22 cellular contexts compared by ENCODE assay signal in the genomic region with DNA sequence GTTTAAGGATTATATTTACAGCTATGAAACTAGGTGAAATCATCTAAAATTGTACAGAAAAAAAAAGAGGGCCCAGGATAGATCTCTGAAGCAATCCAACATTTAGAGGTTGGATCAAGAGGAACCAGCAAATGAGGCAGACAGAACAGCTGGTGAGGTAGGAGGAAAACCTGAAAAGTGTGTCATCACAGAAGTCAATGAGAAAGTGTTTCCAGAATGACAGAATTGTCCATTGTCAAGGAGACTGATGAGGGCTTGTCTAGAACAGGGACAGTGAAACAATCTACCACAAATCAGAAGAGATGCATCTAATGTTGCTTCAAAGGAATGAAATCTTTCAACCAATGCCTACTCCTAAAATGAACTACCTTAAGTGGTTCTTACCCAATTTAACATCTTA. TPM values are rescaled to one million over a fixed set of nuclear protein-coding genes. Genes with fewer than 3 reads are reported as not detected.
DNase-seq lines count a peak whose midpoint lies in the region; ATAC-seq, FAIRE-seq and TF ChIP-seq lines count a peak whose summit lies in the region.
"Had no signal": no experiment of that assay in that cellular context is flagged by ENCODE, and none has a peak within 500 bp of the region (broad histone marks: within the 10 kb centered on the region; RNA-seq: fewer than 3 reads in every experiment).

No MANE protein-coding gene starts in this region.

- H3K27ac ChIP-seq in trophoblast cell (ENCODE audit: low read depth, low read length) = no peak overlapping the region
- H3K27ac ChIP-seq in CD4-positive, alpha-beta memory T cell (ENCODE audit: low read depth, low read length) = no peak overlapping the region
- H3K27ac ChIP-seq: 22Rv1; A549; BLaER1 treated with 17β-estradiol and CSF1 and Interleukin-3, amounts not matched to agents 10 nM and 100 nM; C4-2B had no signal

- H2AK5ac ChIP-seq in trophoblast cell (ENCODE audit: low read length) = no peak overlapping the region

- no peak overlapping the region for H2AFZ ChIP-seq in trophoblast cell (ENCODE audit: insufficient read depth, low read length, poor library complexity)

- no peaks in the 10 kb centered on the region for H3K9me3 ChIP-seq in trophoblast cell (ENCODE audit: insufficient read depth, low read depth, low read length)
- H3K9me3 ChIP-seq in CD4-positive, alpha-beta memory T cell (ENCODE audit: control insufficient read depth in 1 of 2, low read length in 2 of 2) = no peaks in the 10 kb centered on the region
- H3K9me3 ChIP-seq: A549; BLaER1 treated with 17β-estradiol and CSF1 and Interleukin-3, amounts not matched to agents 10 nM and 100 nM; Caco-2 had no signal

- H2BK5ac ChIP-seq in trophoblast cell (ENCODE audit: low read depth, low read length, poor library complexity) = no peak overlapping the region

- CTCF ChIA-PET in CD4-positive, alpha-beta memory T cell (lab: Charles Lee; ENCODE audit: partially characterized antibody) = no interaction called here

- no peak overlapping the region for H2BK12ac ChIP-seq in trophoblast cell (ENCODE audit: low read length)

- no peaks in the 10 kb centered on the region for H3K79me1 ChIP-seq in trophoblast cell (ENCODE audit: low read length)

- H3K23ac ChIP-seq in trophoblast cell (ENCODE audit: low read length) = no peak overlapping the region

- peak; percentile 28 for FAIRE-seq in GM12891 (lab: Jason Lieb, UNC)
- FAIRE-seq: A549, D721Med, G401.6, GM12892, GM18507 had no signal

- no peaks in the 10 kb centered on the region for H3K36me3 ChIP-seq in trophoblast cell (ENCODE audit: control insufficient read depth in 1 of 2, insufficient read depth in 2 of 2, low read length in 2 of 2)
- H3K36me3 ChIP-seq in CD4-positive, alpha-beta memory T cell (ENCODE audit: insufficient read depth, low read length) = no peaks in the 10 kb centered on the region
- H3K36me3 ChIP-seq: BLaER1 treated with 17β-estradiol and CSF1 and Interleukin-3, amounts not matched to agents 10 nM and 100 nM had no signal

- no peaks in the 10 kb centered on the region for H3K79me2 ChIP-seq in trophoblast cell (ENCODE audit: control insufficient read depth, insufficient read depth, low read length, poor library complexity)

- no peak overlapping the region for H3K18ac ChIP-seq in trophoblast cell (ENCODE audit: low read length)

- H3K9ac ChIP-seq in trophoblast cell (ENCODE audit: low read length) = no peak overlapping the region
- H3K9ac ChIP-seq: BLaER1 treated with 17β-estradiol and CSF1 and Interleukin-3, amounts not matched to agents 10 nM and 100 nM had no signal

- H3K4me2 ChIP-seq in trophoblast cell (ENCODE audit: low read length) = no peak overlapping the region
- H3K4me2 ChIP-seq: A549; BLaER1 treated with 17β-estradiol and CSF1 and Interleukin-3, amounts not matched to agents 10 nM and 100 nM had no signal

- intact Hi-C loops in CD4-positive, alpha-beta memory T cell (cut with micrococcal nuclease) = no loop called here

- POLR2A ChIA-PET in CD4-positive, alpha-beta memory T cell (lab: Charles Lee; ENCODE audit: partially characterized antibody) = no interaction called here

- no peak overlapping the region for H3K4me3 Mint-ChIP-seq in CD4-positive, alpha-beta memory T cell
- H3K4me3 Mint-ChIP-seq: B cell; CD4-positive, alpha-beta T cell; CD8-positive, alpha-beta memory T cell had no signal

- no peaks in the 10 kb centered on the region for H3K27me3 Mint-ChIP-seq in CD4-positive, alpha-beta memory T cell
- H3K27me3 Mint-ChIP-seq: B cell; CD4-positive, alpha-beta T cell; CD8-positive, alpha-beta memory T cell had no signal

- H3K27me3 ChIP-seq in trophoblast cell (ENCODE audit: insufficient read depth, low read length) = no peaks in the 10 kb centered on the region
- H3K27me3 ChIP-seq in CD4-positive, alpha-beta memory T cell (ENCODE audit: insufficient read depth, low read length) = no peaks in the 10 kb centered on the region
- H3K27me3 ChIP-seq: BLaER1 treated with 17β-estradiol and CSF1 and Interleukin-3, amounts not matched to agents 10 nM and 100 nM had no signal

- H3K36me3 Mint-ChIP-seq in CD4-positive, alpha-beta memory T cell = peaks cover 8 to 12% of the 10 kb centered on the region in 2 donors

- H3K9me3 Mint-ChIP-seq in CD4-positive, alpha-beta memory T cell = no peaks in the 10 kb centered on the region
- H3K9me3 Mint-ChIP-seq: CD4-positive, alpha-beta T cell; CD8-positive, alpha-beta memory T cell had no signal

- H2BK120ac ChIP-seq in trophoblast cell (ENCODE audit: insufficient read depth, low read length, poor library complexity) = no peak overlapping the region

- no peak overlapping the region for H4K12ac ChIP-seq in trophoblast cell (ENCODE audit: low read depth, low read length)

- H4K91ac ChIP-seq in trophoblast cell (ENCODE audit: low read depth, low read length) = no peak overlapping the region

- H3K4me3 ChIP-seq in trophoblast cell (ENCODE audit: low read depth, low read length) = no peak overlapping the region
- no peak overlapping the region for H3K4me3 ChIP-seq in CD4-positive, alpha-beta memory T cell (ENCODE audit: low read length in 2 of 2)
- H3K4me3 ChIP-seq: A549; BLaER1 treated with 17β-estradiol and CSF1 and Interleukin-3, amounts not matched to agents 10 nM and 100 nM had no signal

- no peak for ATAC-seq in esophagus mucosa
- ATAC-seq: A549 had no signal

- no peak overlapping the region for H3K4ac ChIP-seq in trophoblast cell (ENCODE audit: low read depth, low read length)

- H3K4me1 Mint-ChIP-seq in CD4-positive, alpha-beta memory T cell = peaks cover 0 to 5% (median 0%) of the 10 kb centered on the region in 4 donors
- H3K4me1 Mint-ChIP-seq: B cell had no signal

- H3K14ac ChIP-seq in trophoblast cell (ENCODE audit: low read length) = no peak overlapping the region

- no peaks in the 10 kb centered on the region for H3K4me1 ChIP-seq in trophoblast cell (ENCODE audit: control insufficient read depth in 1 of 2, insufficient read depth in 2 of 2, low read length in 2 of 2)
- no peaks in the 10 kb centered on the region for H3K4me1 ChIP-seq in CD4-positive, alpha-beta memory T cell (ENCODE audit: insufficient read depth, low read length)
- H3K4me1 ChIP-seq: A549, Caco-2 had no signal

- no peak for TF ChIP-seq POLR2A in GM12891 (IDR thresholded peaks at IDR 0.05; ENCODE audit: low read depth, low read length)

- DNase-seq in GM12891 (ENCODE audit: insufficient read length, low spot score) (no peak), inferior parietal cortex (ENCODE audit: extremely low spot score) (peak; percentile 17), trophoblast cell (peak; percentile 64 to 92), COLO829 (ENCODE audit: low spot score) (no peak)
- DNase-seq in CD4-positive, alpha-beta memory T cell = no peak
- DNase-seq: AML-193; Caco-2; Calu3; CD4-positive, alpha-beta T cell; CD8-positive, alpha-beta memory T cell; DMS79 treated with DMSO at 0.1 percent for 48 hours; GF-D8 had no signal

- no peak overlapping the region for H4K8ac ChIP-seq in trophoblast cell (ENCODE audit: low read depth, low read length)

- H3K27ac Mint-ChIP-seq in CD4-positive, alpha-beta memory T cell = no peak overlapping the region
- H3K27ac Mint-ChIP-seq: B cell; CD4-positive, alpha-beta T cell; CD8-positive, alpha-beta memory T cell had no signal

TF ChIP-seq in GM12891, 5 proteins besides CTCF, POLR2A, EP300 and RAD21:
- TF ChIP-seq PAX5 (IDR thresholded peaks at IDR 0.05; ENCODE audit: insufficient read depth, low read length, severe bottlenecking) = no peak
- no peak for TF ChIP-seq POLR2AphosphoS5 (IDR thresholded peaks at IDR 0.05; ENCODE audit: low read depth, low read length)
- no peak for TF ChIP-seq POU2F2 (IDR thresholded peaks at IDR 0.05; ENCODE audit: low read depth, low read length)
- TF ChIP-seq TAF1 (IDR thresholded peaks at IDR 0.05; ENCODE audit: low read depth, low read length) = no peak
- no peak for TF ChIP-seq SPI1 (IDR thresholded peaks at IDR 0.05; ENCODE audit: low read depth, low read length)

RNA-seq across cellular contexts. Expression of gene C5orf63, which starts 6.6 kb away (rescaled TPM):
- 9.7 TPM for polyA plus RNA-seq in GM12891 (2012; ENCODE audit: low read depth, missing spikeins)
- polyA plus RNA-seq in trophoblast cell (2013) = 0.08 TPM in 1 of 2 replicates, not detected in the other
- total RNA-seq in esophagus mucosa = 5.1 TPM
- total RNA-seq in CD4-positive, alpha-beta memory T cell = 10 to 100 TPM; 13.1 to 17.9 TPM
- 1 to 10 TPM; 3.4 to 9.5 TPM for polyA plus RNA-seq in CD4-positive, alpha-beta memory T cell

RNA-seq across cellular contexts. Expression of gene MARCHF3, which starts 36.4 kb away (rescaled TPM):
- polyA plus RNA-seq in GM12891 (2012; ENCODE audit: low read depth, missing spikeins) = 6.4 TPM
- polyA plus RNA-seq in trophoblast cell (2013) = 0.57 and 0.67 TPM in 2 replicates
- 2.4 TPM for total RNA-seq in esophagus mucosa
- 1 to 10 TPM; 3.2 to 3.3 TPM for total RNA-seq in CD4-positive, alpha-beta memory T cell
- polyA plus RNA-seq in CD4-positive, alpha-beta memory T cell = 1 to 10 TPM; 5.5 to 7.5 TPM

Comparison
In these comparisons a context has a peak if more than half of its experiments do, and no peak if none do; other contexts are left out.
1. DNase-seq: peak in inferior parietal cortex (single experiment) and trophoblast cell (2 of 2); none in GM12891 (single experiment), CD4-positive, alpha-beta memory T cell (0 of 5) and COLO829 (single experiment).